10 cellular contexts compared by ENCODE assay signal in genomic region chrX:69286546-69286906, GRCh38.
A peak's percentile ranks its signal among the peaks of the same experiment; 100 is the strongest.
DNase-seq lines count a peak whose midpoint lies in the region; ATAC-seq and TF ChIP-seq lines count a peak whose summit lies in the region.
"Had no signal": no experiment of that assay in that cellular context is flagged by ENCODE, and none has a peak within 500 bp of the region (broad histone marks: within the 10 kb centered on the region; RNA-seq: fewer than 3 reads in every experiment).

No MANE protein-coding gene starts in this region.

- H3K4me1 ChIP-seq in A673 (ENCODE audit: insufficient read depth, low read length, poor library complexity, severe bottlenecking) (peaks cover 76% of the 10 kb centered on the region), HEK293 (ENCODE audit: control insufficient read depth, insufficient read depth, low read length) (no peaks in the 10 kb centered on the region), adipocyte (ENCODE audit: control insufficient read depth, insufficient read depth, low read length) (peaks cover 26% of the 10 kb centered on the region), neuronal stem cell (ENCODE audit: control insufficient read depth in 2 of 2, insufficient read depth in 1 of 2, low read depth in 1 of 2, low read length in 2 of 2) (peaks cover 4 to 15% of the 10 kb centered on the region in 2 donors)

- no peak overlapping the region for H2BK5ac ChIP-seq in neuronal stem cell (ENCODE audit: low read length)

- H3K4me2 ChIP-seq in neuronal stem cell (ENCODE audit: insufficient read depth, low read length, poor library complexity, severe bottlenecking): no peak overlapping the region

- H4K91ac ChIP-seq in neuronal stem cell (ENCODE audit: low read depth, low read length, poor library complexity): no peak overlapping the region

- H3K18ac ChIP-seq in neuronal stem cell (ENCODE audit: low read length): peak overlapping the region; percentile 80

- CTCF ChIA-PET in A673 (lab: Charles Lee) (interaction anchor here (1.0 kb wide), 1 partner anchor 458 kb away, joined by 4 read pairs; the partner anchor contains the start of gene EFNB1), HEK293 (lab: Yijun Ruan, JAX) (interaction anchor here (0.5 to 2.4 kb wide), 10 partner anchors 12 to 768 kb away, joined by 3 to 27 read pairs (median 4); partner anchors contain the start of gene EFNB1)

- H3K9me3 ChIP-seq in A673 (ENCODE audit: low read depth, low read length, poor library complexity, severe bottlenecking) (no peaks in the 10 kb centered on the region), HEK293 (ENCODE audit: control insufficient read depth, insufficient read depth, low read depth, low read length) (no peaks in the 10 kb centered on the region), adipocyte (ENCODE audit: control insufficient read depth, low read length) (no peaks in the 10 kb centered on the region), neuronal stem cell (replicated peaks in 1 of 2; ENCODE audit: control insufficient read depth in 2 of 2, insufficient read depth in 1 of 2, low read depth in 1 of 2, low read length in 2 of 2) (no peaks in the 10 kb centered on the region)

- peak overlapping the region; percentile 100 for H2BK12ac ChIP-seq in neuronal stem cell (ENCODE audit: low read length)

- intact Hi-C loops in A673 (cut with micrococcal nuclease; ENCODE audit: unreplicated experiment): loop anchor here (1.0 to 10.0 kb wide), 7 partner anchors 100 to 1092 kb away; no protein-coding TSS in a partner anchor
- intact Hi-C loops in left cardiac atrium (cut with DNase I): loop anchor here (2.0 to 10.0 kb wide), 3 partner anchors 52 to 464 kb away; partner anchors contain the start of gene EFNB1 (in 1 of the 2)

- H2AK5ac ChIP-seq in neuronal stem cell (ENCODE audit: low read depth, low read length): no peak overlapping the region

- H3K27ac ChIP-seq in A673 (ENCODE audit: low read depth, low read length, poor library complexity, severe bottlenecking): peak overlapping the region; percentile 80
- H3K27ac ChIP-seq in HEK293 (ENCODE audit: extremely low read depth, low read depth, low read length): no peak overlapping the region
- no peak overlapping the region for H3K27ac ChIP-seq in neuronal stem cell (replicated peaks; ENCODE audit: low read length)

- no peak overlapping the region for H2BK120ac ChIP-seq in neuronal stem cell (ENCODE audit: low read depth, low read length)

- POLR2A ChIA-PET in A673 (lab: Charles Lee; ENCODE audit: low non-redundant PET) (interaction anchor here (0.6 to 0.8 kb wide), 2 partner anchors 458 to 846 kb away, joined by 3 read pairs; partner anchors contain the start of gene EFNB1), HEK293 (lab: Yijun Ruan, JAX) (interaction anchor here (1.2 kb wide), 1 partner anchor 458 kb away, joined by 4 read pairs; the partner anchor contains the start of gene EFNB1)

- TF ChIP-seq CTCF in A673 (conservative IDR thresholded peaks at IDR 0.05; ENCODE audit: low read depth, low read length): no peak
- no peak for TF ChIP-seq CTCF in HEK293 (tag by site-specific recombination; IDR thresholded peaks at IDR 0.05)

- ATAC-seq in HG03196 (IDR thresholded peaks at IDR 0.05; ENCODE audit: unreplicated experiment) (no peak), left cardiac atrium (no peak)

- no peaks in the 10 kb centered on the region for H3K36me3 ChIP-seq in A673 (ENCODE audit: insufficient read depth, low read length, poor library complexity, severe bottlenecking)
- H3K36me3 ChIP-seq in HEK293 (ENCODE audit: control insufficient read depth in 2 of 2, insufficient read depth in 1 of 2, low read length in 2 of 2): no peaks in the 10 kb centered on the region
- H3K36me3 ChIP-seq in adipocyte (ENCODE audit: control insufficient read depth, insufficient read depth, low read length, severe bottlenecking): no peaks in the 10 kb centered on the region
- H3K36me3 ChIP-seq in neuronal stem cell (replicated peaks in 1 of 2; ENCODE audit: control insufficient read depth in 2 of 2, insufficient read depth in 2 of 2, low read length in 2 of 2): no peaks in the 10 kb centered on the region

- peak overlapping the region; percentile 56 for H3K14ac ChIP-seq in neuronal stem cell (ENCODE audit: low read length)

- no CpG with 5 or more reads among the region's 6 CpGs for WGBS in neuronal stem cell (ENCODE audit: extremely low coverage in 2 of 2, insufficient read length in 2 of 2, insufficient replicate concordance in 1 of 2), 2 donors

- no peak overlapping the region for H4K8ac ChIP-seq in neuronal stem cell (ENCODE audit: low read depth, low read length)

- peak overlapping the region; percentile 64 for H2BK15ac ChIP-seq in neuronal stem cell (ENCODE audit: low read length)

- no TSS peak for BruUV-seq in A673 (replicated peaks; lab: Mats Ljungman, UMichigan)

- no peak for DNase-seq in A673 (ENCODE audit: low spot score)
- DNase-seq in adipocyte (ENCODE audit: low read depth): no peak
- no peak for DNase-seq in neuronal stem cell (ENCODE audit: low spot score)
- DNase-seq in NCI-H748 (lab: John Stamatoyannopoulos, UW; ENCODE audit: unreplicated experiment): no peak
- no peak for DNase-seq in activated CD8-positive, alpha-beta memory T cell treated with anti-CD3 and anti-CD28 coated beads, Interleukin-2, amount 50 U/mL, for 48 hours
- no peak for DNase-seq in left cardiac atrium
- DNase-seq: DMS79, SIG-M5 had no signal

- H3K9ac ChIP-seq in adipocyte (ENCODE audit: low read length) (peak overlapping the region; percentile 53), neuronal stem cell (ENCODE audit: low read depth, low read length, poor library complexity) (no peak overlapping the region)

- H3K4ac ChIP-seq in neuronal stem cell (ENCODE audit: low read length): peak overlapping the region; percentile 66

- H3K4me3 ChIP-seq in A673 (ENCODE audit: low read depth, low read length, poor library complexity, severe bottlenecking) (peak overlapping the region; percentile 39), HEK293 (ENCODE audit: low read depth, low read length) (no peak overlapping the region), adipocyte (ENCODE audit: low read length) (no peak overlapping the region), neuronal stem cell (ENCODE audit: low read length in 2 of 2) (no peak overlapping the region)

- no peak overlapping the region for H3K23ac ChIP-seq in neuronal stem cell (ENCODE audit: low read depth, low read length, poor library complexity)

- H3K79me1 ChIP-seq in neuronal stem cell (ENCODE audit: low read depth, low read length): no peaks in the 10 kb centered on the region

- H3K27me3 ChIP-seq in A673 (replicated peaks; ENCODE audit: insufficient read depth, low read depth, low read length, poor library complexity) (no peaks in the 10 kb centered on the region), adipocyte (replicated peaks; ENCODE audit: control insufficient read depth, insufficient read depth, low read length) (peaks cover 44% of the 10 kb centered on the region), neuronal stem cell (ENCODE audit: control insufficient read depth in 3 of 3, insufficient read depth in 3 of 3, low read depth in 1 of 3, low read length in 3 of 3) (peaks cover 0 to 7% (median 0%) of the 10 kb centered on the region in 3 experiments)

- H2AFZ ChIP-seq in neuronal stem cell (ENCODE audit: low read length): peak overlapping the region; percentile 87

TF ChIP-seq in HEK293, 187 proteins besides CTCF, POLR2A, EP300 and RAD21:
- TF ChIP-seq ZSCAN4 (tag by site-specific recombination; IDR thresholded peaks at IDR 0.05) (peak; percentile 14; the same call in 1 of the 2 replicates), ZBTB20 (tag by site-specific recombination; IDR thresholded peaks at IDR 0.05) (no peak), ZNF521 (tag by site-specific recombination; IDR thresholded peaks at IDR 0.05) (no peak), ZNF747 (tag by site-specific recombination; IDR thresholded peaks at IDR 0.05) (no peak), TRIM28 (IDR thresholded peaks at IDR 0.05; ENCODE audit: borderline replicate concordance, low read length) (no peak), ZNF239 (tag by site-specific recombination; IDR thresholded peaks at IDR 0.05) (no peak)
